In genomic region chr11:88543902-88544655, GRCh38 we compare ENCODE assay signal across 8 cellular contexts.
DNase-seq lines count a peak whose midpoint lies in the region; ATAC-seq and TF ChIP-seq lines count a peak whose summit lies in the region.

No MANE protein-coding gene starts in this region.

- peaks cover 0 to 4% of the 10 kb centered on the region in 2 donors for H3K4me1 ChIP-seq in naive thymus-derived CD4-positive, alpha-beta T cell (ENCODE audit: control insufficient read depth in 2 of 2, insufficient read depth in 2 of 2, low read length in 2 of 2)

- no peaks in the 10 kb centered on the region for H3K9me3 ChIP-seq in naive thymus-derived CD4-positive, alpha-beta T cell (ENCODE audit: control insufficient read depth in 2 of 3, low read length in 3 of 3)

- H3K4me3 Mint-ChIP-seq in naive thymus-derived CD4-positive, alpha-beta T cell, result peak overlapping the region in 3 of 10 donors; percentile 11 to 51 (median 27)
- no peak overlapping the region for H3K4me3 Mint-ChIP-seq in stimulated activated effector memory CD8-positive, alpha-beta T cell treated with anti-CD3 and anti-CD28 coated beads, Interleukin-12 subunit alpha, Interleukin-12 subunit beta, amount 100 ng/mL, for 72 hours

- CTCF ChIA-PET in naive thymus-derived CD4-positive, alpha-beta T cell (lab: Charles Lee), result interaction anchor here (0.7 to 3.0 kb wide), 10 partner anchors 9 to 1192 kb away, joined by 3 to 28 read pairs (median 4); no protein-coding TSS in a partner anchor

- no peak overlapping the region for H3K27ac ChIP-seq in naive thymus-derived CD4-positive, alpha-beta T cell (ENCODE audit: low read depth, low read length)

- peak; percentile 100 for ATAC-seq in GM19395 (IDR thresholded peaks at IDR 0.05; ENCODE audit: unreplicated experiment)
- ATAC-seq in HG03460 (IDR thresholded peaks at IDR 0.05; ENCODE audit: unreplicated experiment), result peak; percentile 100
- ATAC-seq in naive thymus-derived CD4-positive, alpha-beta T cell, result peak; percentile 98
- peak; percentile 99 for ATAC-seq in stimulated activated effector memory CD8-positive, alpha-beta T cell treated with anti-CD3 and anti-CD28 coated beads, Interleukin-12 subunit alpha, Interleukin-12 subunit beta, amount 100 ng/mL, for 72 hours

- peak overlapping the region in 3 of 9 donors; percentile 26 to 50 (median 40) for H3K27ac Mint-ChIP-seq in naive thymus-derived CD4-positive, alpha-beta T cell
- peak overlapping the region; percentile 35 for H3K27ac Mint-ChIP-seq in stimulated activated effector memory CD8-positive, alpha-beta T cell treated with anti-CD3 and anti-CD28 coated beads, Interleukin-12 subunit alpha, Interleukin-12 subunit beta, amount 100 ng/mL, for 72 hours

- POLR2A ChIA-PET in naive thymus-derived CD4-positive, alpha-beta T cell (lab: Charles Lee), result no interaction called here

- TF ChIP-seq CTCF in epithelial cell of esophagus (IDR thresholded peaks at IDR 0.05; ENCODE audit: insufficient read depth, low read depth, low read length, missing control alignments), result peak; percentile 100

- no peaks in the 10 kb centered on the region for H3K27me3 ChIP-seq in naive thymus-derived CD4-positive, alpha-beta T cell (ENCODE audit: control insufficient read depth in 2 of 2, insufficient read depth in 2 of 2, low read length in 2 of 2)

- no peaks in the 10 kb centered on the region for H3K36me3 Mint-ChIP-seq in naive thymus-derived CD4-positive, alpha-beta T cell
- H3K36me3 Mint-ChIP-seq in stimulated activated effector memory CD8-positive, alpha-beta T cell treated with anti-CD3 and anti-CD28 coated beads, Interleukin-12 subunit alpha, Interleukin-12 subunit beta, amount 100 ng/mL, for 72 hours, result no peaks in the 10 kb centered on the region

- peaks cover 4 to 10% (median 6%) of the 10 kb centered on the region in 7 donors for H3K4me1 Mint-ChIP-seq in naive thymus-derived CD4-positive, alpha-beta T cell
- H3K4me1 Mint-ChIP-seq in stimulated activated effector memory CD8-positive, alpha-beta T cell treated with anti-CD3 and anti-CD28 coated beads, Interleukin-12 subunit alpha, Interleukin-12 subunit beta, amount 100 ng/mL, for 72 hours, result peaks cover 8% of the 10 kb centered on the region

- DNase-seq in CMK (ENCODE audit: low read depth), result peak; percentile 71
- peak; percentile 65 for DNase-seq in NOMO-1 treated with dmso at 0.1 percent for 144 hours (lab: John Stamatoyannopoulos, UW; ENCODE audit: unreplicated experiment)
- DNase-seq in activated CD8-positive, alpha-beta memory T cell treated with anti-CD3 and anti-CD28 coated beads, Interleukin-2, amount 50 U/mL, for 1 hour (ENCODE audit: extremely low read depth), result peak; percentile 55
- peak; percentile 91 for DNase-seq in epithelial cell of esophagus (ENCODE audit: low read depth)
- DNase-seq in naive thymus-derived CD4-positive, alpha-beta T cell, result peak; percentile 47 to 82 (median 75)
- DNase-seq in stimulated activated effector memory CD8-positive, alpha-beta T cell treated with anti-CD3 and anti-CD28 coated beads, Interleukin-12 subunit alpha, Interleukin-12 subunit beta, amount 100 ng/mL, for 72 hours (ENCODE audit: low spot score in 2 of 2), result peak; percentile 62 to 84

- H3K9me3 Mint-ChIP-seq in naive thymus-derived CD4-positive, alpha-beta T cell, result no peaks in the 10 kb centered on the region
- no peaks in the 10 kb centered on the region for H3K9me3 Mint-ChIP-seq in stimulated activated effector memory CD8-positive, alpha-beta T cell treated with anti-CD3 and anti-CD28 coated beads, Interleukin-12 subunit alpha, Interleukin-12 subunit beta, amount 100 ng/mL, for 72 hours

- intact Hi-C loops in naive thymus-derived CD4-positive, alpha-beta T cell (cut with micrococcal nuclease), result loop anchor here (1.0 to 5.0 kb wide), 16 partner anchors 57 to 1605 kb away; partner anchors contain the start of gene RAB38 (in 1 of the 2)

- H3K27me3 Mint-ChIP-seq in naive thymus-derived CD4-positive, alpha-beta T cell, result peaks cover 0 to 6% (median 0%) of the 10 kb centered on the region in 5 donors

- no peaks in the 10 kb centered on the region for H3K36me3 ChIP-seq in naive thymus-derived CD4-positive, alpha-beta T cell (ENCODE audit: control insufficient read depth in 2 of 3, insufficient read depth in 3 of 3, low read length in 3 of 3)

- H3K4me3 ChIP-seq in epithelial cell of esophagus (ENCODE audit: low read length), result no peak overlapping the region
- no peak overlapping the region for H3K4me3 ChIP-seq in naive thymus-derived CD4-positive, alpha-beta T cell (ENCODE audit: low read length)
